In the genomic region with DNA sequence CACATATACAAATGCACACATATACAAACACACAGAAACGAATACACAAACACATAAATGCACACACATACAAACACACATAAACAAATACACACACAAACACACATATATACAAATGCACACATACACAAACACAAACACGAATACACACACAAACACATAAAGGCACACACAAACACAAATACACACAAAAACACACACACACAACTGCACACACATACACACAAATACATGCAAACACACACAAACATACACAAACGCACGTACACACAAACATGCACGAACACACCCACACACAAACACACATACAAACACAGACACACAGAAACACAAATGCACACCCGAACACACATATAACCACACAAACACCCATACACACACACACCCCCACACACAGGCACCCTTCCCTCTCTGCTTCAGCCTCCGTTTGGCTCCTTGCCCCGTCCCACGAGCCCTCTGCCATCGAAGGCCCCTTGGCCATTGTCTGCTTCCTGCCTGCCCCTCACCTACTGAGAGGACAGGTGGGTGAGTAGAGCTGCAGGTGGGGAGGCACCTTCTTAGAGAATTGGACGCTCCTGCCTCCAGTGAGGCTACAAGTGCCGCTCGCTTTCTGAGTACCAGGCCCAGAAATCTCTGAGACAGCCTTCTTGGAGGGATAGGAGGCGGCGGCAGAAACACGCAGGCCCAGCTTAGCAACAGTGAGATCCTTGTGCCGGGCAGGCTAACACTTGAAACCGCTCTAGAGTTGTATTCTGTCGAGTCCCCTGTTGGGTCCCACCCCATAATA, we compare ENCODE assay signal across 22 cellular contexts.
DNase-seq lines count a peak whose midpoint lies in the region; ATAC-seq, FAIRE-seq and TF ChIP-seq lines count a peak whose summit lies in the region.
"Had no signal": no experiment of that assay in that cellular context is flagged by ENCODE, and none has a peak within 500 bp of the region (broad histone marks: within the 10 kb centered on the region; RNA-seq: fewer than 3 reads in every experiment).

No MANE protein-coding gene starts in this region.

- H3F3A ChIP-seq in GM23338 (replicated peaks; ENCODE audit: low read depth) (no peaks in the 10 kb centered on the region), smooth muscle cell (ENCODE audit: low read depth) (peaks cover 14% of the 10 kb centered on the region)

- peak overlapping the region; percentile 43; the same call in 1 of the 2 replicates for H2AFZ ChIP-seq in GM23338
- H2AFZ ChIP-seq in H1 (ENCODE audit: low read length), result no peak overlapping the region
- no peak overlapping the region for H2AFZ ChIP-seq in smooth muscle cell (ENCODE audit: low read depth)
- H2AFZ ChIP-seq: PC-9 had no signal

- no peak overlapping the region; the same call in 1 of the 2 replicates for H3K18ac ChIP-seq in H1 (ENCODE audit: extremely low read depth, low read length)

- no peak overlapping the region for H4K5ac ChIP-seq in H1 (ENCODE audit: insufficient read length, low read depth, low read length)

- TF ChIP-seq RAD21 in H1 (IDR thresholded peaks at IDR 0.05 in 1 of 2, conservative IDR thresholded peaks at IDR 0.05 in 1 of 2; ENCODE audit: low read depth in 2 of 2, low read length in 2 of 2), result no peak

- TF ChIP-seq CTCF in GM23338 (conservative IDR thresholded peaks at IDR 0.05; ENCODE audit: low read depth in 2 of 2), result no peak
- TF ChIP-seq CTCF in H1 (IDR thresholded peaks at IDR 0.05; ENCODE audit: control extremely low read depth in 1 of 3, insufficient read depth in 1 of 3, low read depth in 1 of 3, low read length in 3 of 3), result no peak
- no peak for TF ChIP-seq CTCF in smooth muscle cell (IDR thresholded peaks at IDR 0.05; ENCODE audit: borderline replicate concordance, insufficient read depth, poor library complexity, severe bottlenecking)

- ATAC-seq in GM23338 (no peak), GM18870 (IDR thresholded peaks at IDR 0.05; ENCODE audit: unreplicated experiment) (no peak)
- ATAC-seq: A549; CD8-positive, alpha-beta T cell; HCT116; Right ventricle myocardium inferior had no signal

- H3K4me1 ChIP-seq in GM23338 (ENCODE audit: insufficient read depth) (no peaks in the 10 kb centered on the region), H1 (replicated peaks in 1 of 4; ENCODE audit: control insufficient read depth in 3 of 4, insufficient read depth in 4 of 4, low read length in 3 of 4) (no peaks in the 10 kb centered on the region; a peak in 1 of 7 replicates), smooth muscle cell (ENCODE audit: low read depth) (peaks cover 5% of the 10 kb centered on the region)
- H3K4me1 ChIP-seq: A549, Caco-2, SJCRH30 had no signal

- 0 out of 2 replicates have a peak overlapping the region, but pooled peaks have one; percentile 17 for H2BK12ac ChIP-seq in H1 (ENCODE audit: low read depth, low read length)

- H2BK5ac ChIP-seq in H1 (ENCODE audit: low read depth, low read length), result no peak overlapping the region

- no peak overlapping the region for H3K14ac ChIP-seq in H1 (ENCODE audit: insufficient read length)

- H3K27me3 Mint-ChIP-seq in GM23338 (ENCODE audit: insufficient read depth, low read depth, poor library complexity), result no peaks in the 10 kb centered on the region

- H4K91ac ChIP-seq in H1 (replicated peaks; ENCODE audit: insufficient read length, low read length), result no peak overlapping the region

- H3K4me3 ChIP-seq in GM23338 (no peak overlapping the region), H1 (ENCODE audit: extremely low read depth in 1 of 4, insufficient read depth in 2 of 4, low read depth in 3 of 4, low read length in 4 of 4) (no peak overlapping the region), smooth muscle cell (no peak overlapping the region)
- H3K4me3 ChIP-seq: A549, PC-9, SJCRH30 had no signal

- CTCF ChIA-PET in H1 (lab: Charles Lee; ENCODE audit: partially characterized antibody), result interaction anchor here (0.8 kb wide), 1 partner anchor 9 kb away, joined by 3 read pairs; no protein-coding TSS in a partner anchor

- H3K4me3 Mint-ChIP-seq in GM23338, result no peak overlapping the region
- H3K4me3 Mint-ChIP-seq: CD8-positive, alpha-beta T cell had no signal

- peak overlapping the region; percentile 65 for H2AK5ac ChIP-seq in H1 (ENCODE audit: low read depth, low read length)

- H3K79me1 ChIP-seq in H1 (ENCODE audit: low read depth, low read length), result no peaks in the 10 kb centered on the region; the same call in 1 of the 2 replicates

- H3K9me2 ChIP-seq in GM23338 (ENCODE audit: insufficient read depth), result no peaks in the 10 kb centered on the region

- H4K20me1 ChIP-seq in GM23338 (replicated peaks; ENCODE audit: insufficient read depth), result no peaks in the 10 kb centered on the region
- no peaks in the 10 kb centered on the region for H4K20me1 ChIP-seq in H1 (replicated peaks in 1 of 2; ENCODE audit: control insufficient read depth in 1 of 2, insufficient read depth in 2 of 2, low read length in 2 of 2)
- no peaks in the 10 kb centered on the region for H4K20me1 ChIP-seq in smooth muscle cell (ENCODE audit: low read depth)

- H3K4me1 Mint-ChIP-seq in GM23338, result peaks cover 3% of the 10 kb centered on the region; the same call in 1 of the 3 replicates

- no peak overlapping the region for H3K4ac ChIP-seq in H1 (replicated peaks; ENCODE audit: insufficient read length, low read depth, low read length)

- POLR2A ChIA-PET in H1 (lab: Charles Lee; ENCODE audit: partially characterized antibody), result no interaction called here

- H3K36me3 ChIP-seq in GM23338 (ENCODE audit: insufficient read depth), result no peaks in the 10 kb centered on the region
- H3K36me3 ChIP-seq in H1 (ENCODE audit: control insufficient read depth in 2 of 4, insufficient read depth in 4 of 4, low read length in 3 of 4), result no peaks in the 10 kb centered on the region
- H3K36me3 ChIP-seq in smooth muscle cell (ENCODE audit: low read depth), result no peaks in the 10 kb centered on the region
- H3K36me3 ChIP-seq: SJCRH30 had no signal

- H3K4me2 ChIP-seq in GM23338 (no peak overlapping the region), H1 (ENCODE audit: insufficient read depth in 1 of 2, low read depth in 2 of 2, low read length in 2 of 2) (no peak overlapping the region), smooth muscle cell (peak overlapping the region; percentile 52)
- H3K4me2 ChIP-seq: A549, PC-9 had no signal

- no peak overlapping the region for H3K27ac Mint-ChIP-seq in GM23338
- H3K27ac Mint-ChIP-seq: CD8-positive, alpha-beta T cell had no signal

- H3K79me2 ChIP-seq in GM23338 (replicated peaks; ENCODE audit: insufficient read depth), result no peaks in the 10 kb centered on the region
- no peaks in the 10 kb centered on the region for H3K79me2 ChIP-seq in H1 (ENCODE audit: control insufficient read depth in 1 of 2, insufficient read depth in 2 of 2, low read length in 2 of 2)
- no peaks in the 10 kb centered on the region for H3K79me2 ChIP-seq in smooth muscle cell (ENCODE audit: low read depth)

- no peaks in the 10 kb centered on the region for H3K27me3 ChIP-seq in GM23338 (ENCODE audit: insufficient read depth)
- H3K27me3 ChIP-seq in H1 (replicated peaks in 1 of 4; ENCODE audit: control insufficient read depth in 3 of 4, extremely low read depth in 1 of 4, insufficient read depth in 3 of 4, low read length in 3 of 4), result no peaks in the 10 kb centered on the region; a peak in 1 of 7 replicates
- H3K27me3 ChIP-seq in smooth muscle cell (ENCODE audit: low read depth), result no peaks in the 10 kb centered on the region
- H3K27me3 ChIP-seq: SJCRH30 had no signal

- H3K56ac ChIP-seq in H1 (replicated peaks; ENCODE audit: insufficient read length, low read depth, low read length), result peak overlapping the region; percentile 33

- H3K27ac ChIP-seq in GM23338 (ENCODE audit: low read depth) (no peak overlapping the region), H1 (ENCODE audit: low read depth, low read length) (no peak overlapping the region), smooth muscle cell (ENCODE audit: low read depth) (no peak overlapping the region)
- H3K27ac ChIP-seq: A549, C4-2B, PC-9, SJCRH30 had no signal

- no peak overlapping the region for H2BK20ac ChIP-seq in H1 (ENCODE audit: low read length)

- H2BK120ac ChIP-seq in H1 (replicated peaks; ENCODE audit: low read depth, low read length), result no peak overlapping the region

- H3K23ac ChIP-seq in H1 (ENCODE audit: insufficient read length), result peak overlapping the region; percentile 71

- H3K36me3 Mint-ChIP-seq in GM23338 (ENCODE audit: low read depth), result no peaks in the 10 kb centered on the region
- H3K36me3 Mint-ChIP-seq: CD8-positive, alpha-beta T cell had no signal

- no peak overlapping the region for H2BK15ac ChIP-seq in H1 (ENCODE audit: low read length)

- peaks cover 7% of the 10 kb centered on the region for H3K23me2 ChIP-seq in H1 (ENCODE audit: low read depth, low read length)

- H3K9ac ChIP-seq in H1 (replicated peaks in 1 of 4; ENCODE audit: extremely low read depth in 1 of 4, low read depth in 3 of 4, low read length in 3 of 4), result no peak overlapping the region; a peak in 1 of 7 replicates
- H3K9ac ChIP-seq in smooth muscle cell (ENCODE audit: low read depth), result no peak overlapping the region

- H3K9me3 Mint-ChIP-seq in GM23338, result no peaks in the 10 kb centered on the region; the same call in 2 of the 3 replicates
- H3K9me3 Mint-ChIP-seq: CD8-positive, alpha-beta T cell had no signal

- TF ChIP-seq POLR2A in H1 (IDR thresholded peaks at IDR 0.05; ENCODE audit: control extremely low read depth in 1 of 2, low read depth in 2 of 2, low read length in 2 of 2), result no peak

- 88% methylated on average over 18 of the region's 19 CpGs; no CpG with 5 or more reads in 1 of the 2 experiments for WGBS in H1 (ENCODE audit: extremely low coverage in 1 of 2, insufficient coverage in 1 of 2, insufficient read length in 1 of 2, insufficient replicate concordance in 2 of 2, low coverage in 1 of 2, low lambda C conversion rate in 2 of 2, missing lambda C conversion rate in 1 of 2), 2 experiments
- WGBS in smooth muscle cell (ENCODE audit: low lambda C conversion rate), result 86% methylated on average over 19 of the region's 19 CpGs

- TF ChIP-seq EP300 in H1 (IDR thresholded peaks at IDR 0.05; ENCODE audit: borderline replicate concordance in 1 of 2, low read depth in 2 of 2, low read length in 2 of 2), result no peak

- FAIRE-seq in HTR-8/SVneo (lab: Jason Lieb, UNC), result peak; percentile 98
- no peak for FAIRE-seq in H1 (lab: Jason Lieb, UNC)
- FAIRE-seq: A549, G401.6 had no signal

- H3K9me3 ChIP-seq in H1 (ENCODE audit: insufficient read depth in 2 of 2, low read depth in 1 of 2, low read length in 1 of 2) (no peaks in the 10 kb centered on the region), smooth muscle cell (replicated peaks; ENCODE audit: low read depth) (no peaks in the 10 kb centered on the region)
- H3K9me3 ChIP-seq: A549, Caco-2, SJCRH30 had no signal

- DNase-seq in GM23338 (ENCODE audit: low spot score), result no peak
- no peak for DNase-seq in HTR-8/SVneo (ENCODE audit: insufficient read length, low spot score)
- DNase-seq in H1 (ENCODE audit: low read depth in 1 of 2, low spot score in 2 of 2), result no peak
- DNase-seq in smooth muscle cell (lab: John Stamatoyannopoulos, UW; ENCODE audit: unreplicated experiment), result no peak
- no peak for DNase-seq in AG08395 (ENCODE audit: low spot score)
- no peak for DNase-seq in germinal center (ENCODE audit: low spot score)
- DNase-seq: Caco-2; CD8-positive, alpha-beta T cell; Kasumi-1; NCI-H1105 treated with DMSO at 0.1 percent for 48 hours; NCI-H146; NCI-H1930; NCI-H446 treated with DMSO at 0.1 percent for 48 hours; NCI-H526 treated with DMSO at 0.1 percent for 48 hours; PC-9; SJCRH30 had no signal

- no peak overlapping the region for H4K8ac ChIP-seq in H1 (ENCODE audit: extremely low read depth, insufficient read depth, low read length)
